In genomic region chr14:98946995-98947394, GRCh38 we compare ENCODE assay signal across 16 cellular contexts.
DNase-seq lines count a peak whose midpoint lies in the region; ATAC-seq and TF ChIP-seq lines count a peak whose summit lies in the region.
"Had no signal": no experiment of that assay in that cellular context is flagged by ENCODE, and none has a peak within 500 bp of the region (broad histone marks: within the 10 kb centered on the region; RNA-seq: fewer than 3 reads in every experiment).

No MANE protein-coding gene starts in this region.

- H3K4me3 Mint-ChIP-seq in activated CD8-positive, alpha-beta memory T cell treated with anti-CD3 and anti-CD28 coated beads, Interleukin-2, amount 10 ng/mL, durations not matched to agents 7 days and 5 days = no peak overlapping the region
- H3K4me3 Mint-ChIP-seq in nephron progenitor cell = no peak overlapping the region

- intact Hi-C loops in heart right ventricle (cut with DNase I) = no loop called here

- DNase-seq in AG10803 (ENCODE audit: low read depth) (peak; percentile 21), heart right ventricle (peak; percentile 10 to 19), nephron progenitor cell (peak; percentile 37), NCI-H146 (lab: John Stamatoyannopoulos, UW) (no peak), epidermal melanocyte (ENCODE audit: insufficient read length, low spot score) (no peak), COLO668 (lab: John Stamatoyannopoulos, UW; ENCODE audit: unreplicated experiment) (no peak)
- peak; percentile 25 for DNase-seq in activated CD8-positive, alpha-beta memory T cell treated with anti-CD3 and anti-CD28 coated beads, Interleukin-2, amount 10 ng/mL, durations not matched to agents 7 days and 5 days
- DNase-seq in stimulated activated CD4-positive, alpha-beta T cell treated with anti-CD3 and anti-CD28 coated beads, Interleukin-2, amount 100 ng/mL, for 24 hours = no peak
- DNase-seq: activated naive CD4-positive, alpha-beta T cell treated with Interleukin-2 at 50 U/mL for 16 hours; COR-L47; effector CD4-positive, alpha-beta T cell; GDM1; NCI-H187 treated with DMSO at 0.1 percent for 48 hours; NCI-H526 had no signal

- H3K27ac ChIP-seq in heart right ventricle = no peak overlapping the region
- H3K27ac ChIP-seq: breast epithelium, parathyroid adenoma had no signal

- H3K36me3 Mint-ChIP-seq in activated CD8-positive, alpha-beta memory T cell treated with anti-CD3 and anti-CD28 coated beads, Interleukin-2, amount 10 ng/mL, durations not matched to agents 7 days and 5 days = no peaks in the 10 kb centered on the region
- H3K36me3 Mint-ChIP-seq in nephron progenitor cell (ENCODE audit: low read depth) = no peaks in the 10 kb centered on the region

- H3K9me3 ChIP-seq in heart right ventricle = no peaks in the 10 kb centered on the region
- H3K9me3 ChIP-seq: breast epithelium had no signal

- no peaks in the 10 kb centered on the region for H3K27me3 Mint-ChIP-seq in activated CD8-positive, alpha-beta memory T cell treated with anti-CD3 and anti-CD28 coated beads, Interleukin-2, amount 10 ng/mL, durations not matched to agents 7 days and 5 days
- H3K27me3 Mint-ChIP-seq in nephron progenitor cell (ENCODE audit: low read depth, poor library complexity) = peaks cover 33% of the 10 kb centered on the region

- ATAC-seq in activated CD8-positive, alpha-beta memory T cell treated with anti-CD3 and anti-CD28 coated beads, Interleukin-2, amount 10 ng/mL, durations not matched to agents 7 days and 5 days = no peak
- peak in 6 of 8 donors; percentile 38 to 78 (median 64) for ATAC-seq in heart right ventricle

- no peaks in the 10 kb centered on the region for H3K36me3 ChIP-seq in heart right ventricle
- H3K36me3 ChIP-seq: breast epithelium had no signal

- H3K27me3 ChIP-seq in heart right ventricle = peaks cover 0 to 33% (median 6%) of the 10 kb centered on the region in 7 donors
- H3K27me3 ChIP-seq: breast epithelium had no signal

- no peak overlapping the region for H3K27ac Mint-ChIP-seq in activated CD8-positive, alpha-beta memory T cell treated with anti-CD3 and anti-CD28 coated beads, Interleukin-2, amount 10 ng/mL, durations not matched to agents 7 days and 5 days
- H3K27ac Mint-ChIP-seq in nephron progenitor cell = no peak overlapping the region

- 22 to 30% methylated on average over 8 of the region's 8 CpGs for WGBS in heart right ventricle, 2 donors

- TF ChIP-seq CTCF in AG10803 (conservative IDR thresholded peaks at IDR 0.05; ENCODE audit: low read length) (no peak), heart right ventricle (IDR thresholded peaks at IDR 0.05) (no peak), nephron progenitor cell (IDR thresholded peaks at IDR 0.05) (no peak)

- 0 out of 2 replicates have a peak overlapping the region, but pooled peaks have one; percentile 15 for H3K4me3 ChIP-seq in AG10803 (ENCODE audit: low read length)
- H3K4me3 ChIP-seq in heart right ventricle = no peak overlapping the region
- H3K4me3 ChIP-seq: breast epithelium had no signal

- peaks cover 10% of the 10 kb centered on the region for H3K4me1 Mint-ChIP-seq in activated CD8-positive, alpha-beta memory T cell treated with anti-CD3 and anti-CD28 coated beads, Interleukin-2, amount 10 ng/mL, durations not matched to agents 7 days and 5 days
- peaks cover 33% of the 10 kb centered on the region for H3K4me1 Mint-ChIP-seq in nephron progenitor cell

- CTCF ChIA-PET in activated CD8-positive, alpha-beta memory T cell treated with anti-CD3 and anti-CD28 coated beads, Interleukin-2, amount 10 ng/mL, durations not matched to agents 7 days and 5 days (lab: Charles Lee) = no interaction called here

- H3K9me3 Mint-ChIP-seq in activated CD8-positive, alpha-beta memory T cell treated with anti-CD3 and anti-CD28 coated beads, Interleukin-2, amount 10 ng/mL, durations not matched to agents 7 days and 5 days (ENCODE audit: low read depth) = no peaks in the 10 kb centered on the region
- no peaks in the 10 kb centered on the region for H3K9me3 Mint-ChIP-seq in nephron progenitor cell

- peaks cover 0 to 26% (median 0%) of the 10 kb centered on the region in 9 donors for H3K4me1 ChIP-seq in heart right ventricle
- H3K4me1 ChIP-seq: breast epithelium, parathyroid adenoma had no signal

Comparison
In these comparisons a context has a peak if more than half of its experiments do, and no peak if none do; other contexts are left out.
1. DNase-seq: peak in AG10803 (single experiment), activated CD8-positive, alpha-beta memory T cell treated with anti-CD3 and anti-CD28 coated beads, Interleukin-2, amount 10 ng/mL, durations not matched to agents 7 days and 5 days (single experiment), heart right ventricle (2 of 2) and nephron progenitor cell (single experiment); none in NCI-H146 (single experiment), epidermal melanocyte (single experiment), COLO668 (single experiment) and stimulated activated CD4-positive, alpha-beta T cell treated with anti-CD3 and anti-CD28 coated beads, Interleukin-2, amount 100 ng/mL, for 24 hours (0 of 2).